19 cellular contexts compared by ENCODE assay signal in the genomic region with DNA sequence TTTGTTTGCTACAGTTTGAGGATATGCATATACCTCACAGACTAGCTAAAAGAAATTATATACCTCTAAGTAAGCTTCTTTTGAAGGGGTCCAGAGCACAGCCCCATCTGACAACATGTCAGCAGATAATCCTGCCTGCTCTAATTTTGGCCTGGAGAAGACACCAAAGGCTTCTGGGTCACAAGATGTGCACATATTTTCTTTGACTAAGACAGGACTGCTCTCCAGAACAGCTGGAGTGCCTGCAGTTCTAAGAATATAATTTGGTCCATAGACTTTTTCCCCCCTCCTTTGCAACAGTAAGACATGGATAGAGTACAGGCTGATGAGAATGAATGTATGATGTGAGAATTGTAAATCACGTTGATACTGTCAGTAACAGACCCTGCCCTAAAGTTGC.
DNase-seq lines count a peak whose midpoint lies in the region; ATAC-seq and TF ChIP-seq lines count a peak whose summit lies in the region.
"Had no signal": no experiment of that assay in that cellular context is flagged by ENCODE, and none has a peak within 500 bp of the region (broad histone marks: within the 10 kb centered on the region; RNA-seq: fewer than 3 reads in every experiment).

No MANE protein-coding gene starts in this region.

- no peak overlapping the region for H3K4ac ChIP-seq in mesendoderm (ENCODE audit: low read depth, low read length)

- H2BK5ac ChIP-seq in mesendoderm (ENCODE audit: low read length): no peak overlapping the region

- no peak overlapping the region for H3K27ac Mint-ChIP-seq in HFFc6
- no peak overlapping the region for H3K27ac Mint-ChIP-seq in immature natural killer cell
- H3K27ac Mint-ChIP-seq: activated CD4-positive, alpha-beta T cell treated with anti-CD3 and anti-CD28 coated beads for 36 hours; naive thymus-derived CD8-positive, alpha-beta T cell; T-helper 17 cell had no signal

- no peak for TF ChIP-seq CTCF in mammary epithelial cell (conservative IDR thresholded peaks at IDR 0.05 in 1 of 2, IDR thresholded peaks at IDR 0.05 in 1 of 2; ENCODE audit: extremely low read depth in 1 of 2, insufficient read depth in 1 of 2, low read depth in 1 of 2, low read length in 2 of 2)
- no peak for TF ChIP-seq CTCF in HFFc6 (IDR thresholded peaks at IDR 0.05)

- H3K56ac ChIP-seq in mesendoderm (ENCODE audit: low read length): no peak overlapping the region

- H3K9me3 ChIP-seq in GM23248 (ENCODE audit: low read depth) (no peaks in the 10 kb centered on the region), mammary epithelial cell (replicated peaks; ENCODE audit: insufficient read depth, low read length) (no peaks in the 10 kb centered on the region), muscle layer of duodenum (ENCODE audit: control insufficient read depth in 1 of 2, low read length in 2 of 2) (no peaks in the 10 kb centered on the region), skeletal muscle tissue (ENCODE audit: control insufficient read depth in 3 of 3, low read length in 3 of 3) (no peaks in the 10 kb centered on the region)
- H3K9me3 ChIP-seq: body of pancreas had no signal

- DNase-seq in GM23248 (peak; percentile 11), mammary epithelial cell (no peak), mesendoderm (no peak), HFFc6 (no peak), immature natural killer cell (no peak)
- DNase-seq: activated gamma-delta T cell; effector memory CD4-positive, alpha-beta T cell; erythroblast; Kasumi-1; naive thymus-derived CD8-positive, alpha-beta T cell; NCI-H748 treated with DMSO at 0.1 percent for 48 hours; T-helper 17 cell had no signal

- H3K4me3 Mint-ChIP-seq in HFFc6: no peak overlapping the region
- no peak overlapping the region for H3K4me3 Mint-ChIP-seq in immature natural killer cell
- H3K4me3 Mint-ChIP-seq: activated CD4-positive, alpha-beta T cell treated with anti-CD3 and anti-CD28 coated beads for 36 hours; H9; naive thymus-derived CD8-positive, alpha-beta T cell; T-helper 17 cell had no signal

- no peaks in the 10 kb centered on the region for H3K79me2 ChIP-seq in GM23248 (ENCODE audit: insufficient read depth)
- no peaks in the 10 kb centered on the region for H3K79me2 ChIP-seq in mammary epithelial cell (ENCODE audit: insufficient read depth, low read length)
- H3K79me2 ChIP-seq in mesendoderm (ENCODE audit: control insufficient read depth, insufficient read depth, low read length): no peaks in the 10 kb centered on the region

- ATAC-seq in GM18858 (IDR thresholded peaks at IDR 0.05; ENCODE audit: unreplicated experiment): no peak
- ATAC-seq: activated CD4-positive, alpha-beta T cell treated with anti-CD3 and anti-CD28 coated beads for 36 hours; naive thymus-derived CD8-positive, alpha-beta T cell; T-helper 17 cell had no signal

- peaks cover 59% of the 10 kb centered on the region for H3K9me3 Mint-ChIP-seq in HFFc6
- H3K9me3 Mint-ChIP-seq in immature natural killer cell: no peaks in the 10 kb centered on the region
- H3K9me3 Mint-ChIP-seq: H9; naive thymus-derived CD8-positive, alpha-beta T cell had no signal

- peaks cover 5% of the 10 kb centered on the region; the same call in 1 of the 2 replicates for H3K36me3 Mint-ChIP-seq in HFFc6 (ENCODE audit: low read depth)
- H3K36me3 Mint-ChIP-seq in immature natural killer cell: no peaks in the 10 kb centered on the region

- CTCF ChIA-PET in mammary epithelial cell (lab: Charles Lee; ENCODE audit: low non-redundant PET): no interaction called here

- H4K20me1 ChIP-seq in GM23248 (ENCODE audit: insufficient read depth) (no peaks in the 10 kb centered on the region), mammary epithelial cell (ENCODE audit: insufficient read depth, low read length) (no peaks in the 10 kb centered on the region)

- H4K8ac ChIP-seq in mesendoderm (ENCODE audit: low read depth, low read length): no peak overlapping the region

- H2BK120ac ChIP-seq in mesendoderm (ENCODE audit: low read depth, low read length): no peak overlapping the region

- no peak overlapping the region for H3K4me3 ChIP-seq in GM23248
- no peak overlapping the region for H3K4me3 ChIP-seq in mammary epithelial cell (replicated peaks in 1 of 3; ENCODE audit: insufficient read depth in 1 of 3, low read depth in 2 of 3, low read length in 3 of 3)
- no peak overlapping the region for H3K4me3 ChIP-seq in muscle layer of duodenum (ENCODE audit: low read depth in 1 of 2, low read length in 2 of 2)
- no peak overlapping the region for H3K4me3 ChIP-seq in skeletal muscle tissue (ENCODE audit: low read length in 3 of 3)
- H3K4me3 ChIP-seq in mesendoderm (ENCODE audit: low read length): no peak overlapping the region
- H3K4me3 ChIP-seq: body of pancreas had no signal

- no peaks in the 10 kb centered on the region for H3K36me3 ChIP-seq in GM23248 (ENCODE audit: low read depth)
- no peaks in the 10 kb centered on the region for H3K36me3 ChIP-seq in mammary epithelial cell (ENCODE audit: insufficient read depth, low read length)
- H3K36me3 ChIP-seq in muscle layer of duodenum (ENCODE audit: control insufficient read depth in 1 of 2, insufficient read depth in 2 of 2, low read length in 2 of 2): no peaks in the 10 kb centered on the region
- no peaks in the 10 kb centered on the region for H3K36me3 ChIP-seq in skeletal muscle tissue (ENCODE audit: control insufficient read depth in 3 of 3, insufficient read depth in 3 of 3, low read length in 3 of 3)
- no peaks in the 10 kb centered on the region for H3K36me3 ChIP-seq in mesendoderm (ENCODE audit: control insufficient read depth, insufficient read depth, low read length)

- H3K27me3 Mint-ChIP-seq in HFFc6 (ENCODE audit: insufficient read depth) (no peaks in the 10 kb centered on the region; the same call in 1 of the 2 replicates), immature natural killer cell (ENCODE audit: low read depth in 3 of 3) (peaks cover 0 to 9% (median 0%) of the 10 kb centered on the region in 3 donors)

- H2AK5ac ChIP-seq in mesendoderm (ENCODE audit: low read length): no peak overlapping the region

- BruUV-seq in mammary epithelial cell (replicated peaks; lab: Mats Ljungman, UMichigan): no TSS peak

- no peaks in the 10 kb centered on the region for H3K79me1 ChIP-seq in mesendoderm (ENCODE audit: low read length)

- intact Hi-C loops in mammary epithelial cell (cut with micrococcal nuclease): no loop called here

- in situ Hi-C loops in GM23248 (cut with MboI) (no loop called here), mammary epithelial cell (cut with MboI; ENCODE audit: low sequenced_read_pairs in 2 of 2) (no loop called here)

- no peak overlapping the region for H2BK15ac ChIP-seq in mesendoderm (replicated peaks; ENCODE audit: low read depth)

- H4K5ac ChIP-seq in mesendoderm (ENCODE audit: low read length): no peak overlapping the region

- no peaks in the 10 kb centered on the region for H3K9me2 ChIP-seq in GM23248 (ENCODE audit: insufficient read depth)

- H3K18ac ChIP-seq in mesendoderm (ENCODE audit: low read length): no peak overlapping the region

- H3K9ac ChIP-seq in GM23248 (no peak overlapping the region), mammary epithelial cell (ENCODE audit: insufficient read depth, low read length) (no peak overlapping the region), skeletal muscle tissue (ENCODE audit: low read depth in 1 of 3, low read length in 3 of 3) (peak overlapping the region in 1 of 3 donors; percentile 4), mesendoderm (ENCODE audit: low read length) (no peak overlapping the region)

- H3K23ac ChIP-seq in mesendoderm (ENCODE audit: low read length): no peak overlapping the region

- H3K4me2 ChIP-seq in GM23248 (ENCODE audit: unreplicated experiment) (no peak overlapping the region), mammary epithelial cell (ENCODE audit: insufficient read depth, low read depth, low read length) (no peak overlapping the region), mesendoderm (ENCODE audit: low read length) (no peak overlapping the region)

- H3K4me1 Mint-ChIP-seq in HFFc6 (ENCODE audit: low read depth) (no peaks in the 10 kb centered on the region), immature natural killer cell (peaks cover 0 to 3% of the 10 kb centered on the region in 2 donors)

- H3F3A ChIP-seq in GM23248 (ENCODE audit: insufficient read depth): peaks cover 39% of the 10 kb centered on the region

- WGBS in GM23248 (ENCODE audit: low coverage in 1 of 2, low lambda C conversion rate in 2 of 2, missing lambda C conversion rate in 2 of 2), 2 experiments: 27 to 32% methylated on average over 1 of the region's 1 CpG
- 100% methylated on average over 1 of the region's 1 CpG for WGBS in mammary epithelial cell (ENCODE audit: low coverage, missing lambda C conversion rate)
- WGBS in mesendoderm (ENCODE audit: extremely low coverage, insufficient coverage, low lambda C conversion rate): no CpG with 5 or more reads among the region's 1 CpG

- dilution Hi-C loops in mammary epithelial cell (cut with HindIII; ENCODE audit: low sequenced_read_pairs): no loop called here

- peak overlapping the region; percentile 73 for H3K27ac ChIP-seq in GM23248
- no peak overlapping the region for H3K27ac ChIP-seq in mammary epithelial cell (ENCODE audit: insufficient read depth, low read depth, low read length)
- H3K27ac ChIP-seq in muscle layer of duodenum (ENCODE audit: low read length): peak overlapping the region; percentile 2
- H3K27ac ChIP-seq in skeletal muscle tissue (ENCODE audit: low read depth, low read length): peak overlapping the region; percentile 12
- H3K27ac ChIP-seq in mesendoderm (ENCODE audit: low read depth, low read length): no peak overlapping the region
- H3K27ac ChIP-seq: body of pancreas, HL-60 had no signal

- H3K4me1 ChIP-seq in GM23248 (ENCODE audit: insufficient read depth) (peaks cover 40% of the 10 kb centered on the region), mammary epithelial cell (ENCODE audit: insufficient read depth, low read length) (peaks cover 45% of the 10 kb centered on the region), muscle layer of duodenum (ENCODE audit: control insufficient read depth in 1 of 2, insufficient read depth in 2 of 2, low read length in 2 of 2) (peaks cover 6 to 24% of the 10 kb centered on the region in 2 donors), skeletal muscle tissue (ENCODE audit: control insufficient read depth in 3 of 3, insufficient read depth in 3 of 3, low read length in 3 of 3) (peaks cover 10 to 22% (median 14%) of the 10 kb centered on the region in 3 donors), mesendoderm (ENCODE audit: control insufficient read depth, low read depth, low read length) (no peaks in the 10 kb centered on the region)
- H3K4me1 ChIP-seq: body of pancreas had no signal

- H3K27me3 ChIP-seq in GM23248 (replicated peaks; ENCODE audit: insufficient read depth) (no peaks in the 10 kb centered on the region), mammary epithelial cell (ENCODE audit: insufficient read depth, low read length) (no peaks in the 10 kb centered on the region), muscle layer of duodenum (ENCODE audit: low read depth, low read length) (no peaks in the 10 kb centered on the region), skeletal muscle tissue (ENCODE audit: control insufficient read depth in 3 of 3, insufficient read depth in 3 of 3, low read length in 3 of 3) (no peaks in the 10 kb centered on the region), mesendoderm (ENCODE audit: insufficient read depth, low read length, poor library complexity) (no peaks in the 10 kb centered on the region)
- H3K27me3 ChIP-seq: body of pancreas had no signal

- peak overlapping the region; percentile 68 for H2AFZ ChIP-seq in GM23248
- H2AFZ ChIP-seq in mammary epithelial cell (ENCODE audit: low read depth, low read length): peak overlapping the region; percentile 69

Comparison
In these comparisons a context has a peak if more than half of its experiments do, and no peak if none do; other contexts are left out.
1. H3K27ac ChIP-seq: peak in GM23248 (single experiment), muscle layer of duodenum (single experiment) and skeletal muscle tissue (single experiment); none in mammary epithelial cell (single experiment) and mesendoderm (single experiment).